ENCODE assay signal across 1 cellular context in the genomic region with DNA sequence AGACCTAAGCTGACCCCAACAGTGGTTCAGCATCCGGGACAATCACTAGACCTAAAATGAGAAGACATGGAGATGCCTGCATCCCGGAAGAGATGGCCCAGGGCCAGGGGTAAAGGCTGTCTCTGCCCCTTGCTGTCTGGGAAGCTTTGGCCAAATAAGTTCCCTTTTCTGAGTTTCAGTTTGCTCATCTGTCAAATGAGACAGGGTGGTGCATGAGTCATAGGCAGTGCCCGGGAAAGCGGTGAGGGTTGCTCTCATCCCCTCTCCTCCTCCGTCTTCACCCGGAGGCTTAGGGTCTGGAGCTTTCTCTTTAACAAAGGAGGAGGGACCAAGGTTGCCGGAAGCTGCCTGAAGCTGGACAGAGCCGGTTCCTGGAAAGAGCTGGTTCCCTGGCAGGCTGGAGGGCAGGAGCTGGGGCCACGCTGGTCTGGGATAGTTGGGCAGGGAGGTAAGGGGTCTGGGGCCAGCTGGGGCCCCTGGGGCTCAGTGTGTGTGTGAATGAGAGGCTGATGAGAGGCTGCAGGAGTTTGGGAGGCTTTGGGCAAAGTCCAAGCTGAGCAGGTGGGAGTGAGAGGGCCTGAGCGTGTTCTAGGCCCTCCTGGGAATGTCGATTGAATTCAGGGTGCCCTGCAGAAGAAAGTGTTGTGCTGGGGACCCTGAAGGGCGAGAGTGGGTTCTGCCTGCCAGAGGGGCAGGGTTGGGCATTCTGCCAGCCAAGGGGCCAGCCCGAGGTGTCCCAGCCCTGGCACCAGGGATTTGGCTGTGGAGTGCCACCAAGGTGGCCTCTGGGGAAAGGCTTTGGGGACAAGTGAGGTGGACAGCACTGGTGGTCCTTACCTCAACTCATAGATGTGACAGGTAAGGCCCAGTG.
TF ChIP-seq lines count a peak whose summit lies in the region.

A gene with protein sequence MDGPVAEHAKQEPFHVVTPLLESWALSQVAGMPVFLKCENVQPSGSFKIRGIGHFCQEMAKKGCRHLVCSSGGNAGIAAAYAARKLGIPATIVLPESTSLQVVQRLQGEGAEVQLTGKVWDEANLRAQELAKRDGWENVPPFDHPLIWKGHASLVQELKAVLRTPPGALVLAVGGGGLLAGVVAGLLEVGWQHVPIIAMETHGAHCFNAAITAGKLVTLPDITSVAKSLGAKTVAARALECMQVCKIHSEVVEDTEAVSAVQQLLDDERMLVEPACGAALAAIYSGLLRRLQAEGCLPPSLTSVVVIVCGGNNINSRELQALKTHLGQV (plus strand): TSS at position 351 of the 871 bp plus-strand sequence. CDS start 5,603 bp downstream, outside the sequence.

TF ChIP-seq in HEK293, 187 proteins besides CTCF, POLR2A, EP300 and RAD21 (continued from another document and continues in another):
- TF ChIP-seq, protein P1, sequence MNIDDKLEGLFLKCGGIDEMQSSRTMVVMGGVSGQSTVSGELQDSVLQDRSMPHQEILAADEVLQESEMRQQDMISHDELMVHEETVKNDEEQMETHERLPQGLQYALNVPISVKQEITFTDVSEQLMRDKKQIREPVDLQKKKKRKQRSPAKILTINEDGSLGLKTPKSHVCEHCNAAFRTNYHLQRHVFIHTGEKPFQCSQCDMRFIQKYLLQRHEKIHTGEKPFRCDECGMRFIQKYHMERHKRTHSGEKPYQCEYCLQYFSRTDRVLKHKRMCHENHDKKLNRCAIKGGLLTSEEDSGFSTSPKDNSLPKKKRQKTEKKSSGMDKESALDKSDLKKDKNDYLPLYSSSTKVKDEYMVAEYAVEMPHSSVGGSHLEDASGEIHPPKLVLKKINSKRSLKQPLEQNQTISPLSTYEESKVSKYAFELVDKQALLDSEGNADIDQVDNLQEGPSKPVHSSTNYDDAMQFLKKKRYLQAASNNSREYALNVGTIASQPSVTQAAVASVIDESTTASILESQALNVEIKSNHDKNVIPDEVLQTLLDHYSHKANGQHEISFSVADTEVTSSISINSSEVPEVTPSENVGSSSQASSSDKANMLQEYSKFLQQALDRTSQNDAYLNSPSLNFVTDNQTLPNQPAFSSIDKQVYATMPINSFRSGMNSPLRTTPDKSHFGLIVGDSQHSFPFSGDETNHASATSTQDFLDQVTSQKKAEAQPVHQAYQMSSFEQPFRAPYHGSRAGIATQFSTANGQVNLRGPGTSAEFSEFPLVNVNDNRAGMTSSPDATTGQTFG (tag by site-specific recombination; IDR thresholded peaks at IDR 0.05; ENCODE audit: borderline replicate concordance): no peak
- TF ChIP-seq, protein P2, sequence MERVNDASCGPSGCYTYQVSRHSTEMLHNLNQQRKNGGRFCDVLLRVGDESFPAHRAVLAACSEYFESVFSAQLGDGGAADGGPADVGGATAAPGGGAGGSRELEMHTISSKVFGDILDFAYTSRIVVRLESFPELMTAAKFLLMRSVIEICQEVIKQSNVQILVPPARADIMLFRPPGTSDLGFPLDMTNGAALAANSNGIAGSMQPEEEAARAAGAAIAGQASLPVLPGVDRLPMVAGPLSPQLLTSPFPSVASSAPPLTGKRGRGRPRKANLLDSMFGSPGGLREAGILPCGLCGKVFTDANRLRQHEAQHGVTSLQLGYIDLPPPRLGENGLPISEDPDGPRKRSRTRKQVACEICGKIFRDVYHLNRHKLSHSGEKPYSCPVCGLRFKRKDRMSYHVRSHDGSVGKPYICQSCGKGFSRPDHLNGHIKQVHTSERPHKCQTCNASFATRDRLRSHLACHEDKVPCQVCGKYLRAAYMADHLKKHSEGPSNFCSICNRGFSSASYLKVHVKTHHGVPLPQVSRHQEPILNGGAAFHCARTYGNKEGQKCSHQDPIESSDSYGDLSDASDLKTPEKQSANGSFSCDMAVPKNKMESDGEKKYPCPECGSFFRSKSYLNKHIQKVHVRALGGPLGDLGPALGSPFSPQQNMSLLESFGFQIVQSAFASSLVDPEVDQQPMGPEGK (tag by site-specific recombination; IDR thresholded peaks at IDR 0.05): 0 out of 2 replicates have a peak, but pooled peaks have one; percentile 17
- no peak for TF ChIP-seq ZNF555 (tag by site-specific recombination; conservative IDR thresholded peaks at IDR 0.05)
- TF ChIP-seq SP7 (tag by site-specific recombination; IDR thresholded peaks at IDR 0.05): peak; percentile 75
- TF ChIP-seq MYNN (tag by site-specific recombination; IDR thresholded peaks at IDR 0.05; ENCODE audit: borderline replicate concordance): no peak
- TF ChIP-seq GLI2 (tag by site-specific recombination; IDR thresholded peaks at IDR 0.05; ENCODE audit: borderline replicate concordance, low read depth): no peak
- TF ChIP-seq, protein P3, sequence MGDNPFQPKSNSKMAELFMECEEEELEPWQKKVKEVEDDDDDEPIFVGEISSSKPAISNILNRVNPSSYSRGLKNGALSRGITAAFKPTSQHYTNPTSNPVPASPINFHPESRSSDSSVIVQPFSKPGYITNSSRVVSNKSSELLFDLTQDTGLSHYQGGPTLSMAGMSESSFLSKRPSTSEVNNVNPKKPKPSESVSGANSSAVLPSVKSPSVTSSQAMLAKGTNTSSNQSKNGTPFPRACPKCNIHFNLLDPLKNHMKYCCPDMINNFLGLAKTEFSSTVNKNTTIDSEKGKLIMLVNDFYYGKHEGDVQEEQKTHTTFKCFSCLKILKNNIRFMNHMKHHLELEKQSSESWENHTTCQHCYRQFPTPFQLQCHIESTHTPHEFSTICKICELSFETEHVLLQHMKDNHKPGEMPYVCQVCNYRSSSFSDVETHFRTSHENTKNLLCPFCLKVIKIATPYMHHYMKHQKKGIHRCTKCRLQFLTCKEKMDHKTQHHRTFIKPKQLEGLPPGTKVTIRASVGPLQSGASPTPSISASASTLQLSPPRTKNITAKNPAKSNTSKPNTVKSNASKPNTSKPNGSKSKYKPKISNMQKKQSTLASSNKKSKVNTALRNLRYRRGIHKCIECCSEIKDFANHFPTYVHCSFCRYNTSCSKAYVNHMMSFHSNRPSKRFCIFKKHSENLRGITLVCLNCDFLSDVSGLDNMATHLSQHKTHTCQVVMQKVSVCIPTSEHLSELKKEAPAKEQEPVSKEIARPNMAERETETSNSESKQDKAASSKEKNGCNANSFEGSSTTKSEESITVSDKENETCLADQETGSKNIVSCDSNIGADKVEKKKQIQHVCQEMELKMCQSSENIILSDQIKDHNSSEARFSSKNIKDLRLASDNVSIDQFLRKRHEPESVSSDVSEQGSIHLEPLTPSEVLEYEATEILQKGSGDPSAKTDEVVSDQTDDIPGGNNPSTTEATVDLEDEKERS (tag by site-specific recombination; IDR thresholded peaks at IDR 0.05): no peak
- TF ChIP-seq, protein P4, sequence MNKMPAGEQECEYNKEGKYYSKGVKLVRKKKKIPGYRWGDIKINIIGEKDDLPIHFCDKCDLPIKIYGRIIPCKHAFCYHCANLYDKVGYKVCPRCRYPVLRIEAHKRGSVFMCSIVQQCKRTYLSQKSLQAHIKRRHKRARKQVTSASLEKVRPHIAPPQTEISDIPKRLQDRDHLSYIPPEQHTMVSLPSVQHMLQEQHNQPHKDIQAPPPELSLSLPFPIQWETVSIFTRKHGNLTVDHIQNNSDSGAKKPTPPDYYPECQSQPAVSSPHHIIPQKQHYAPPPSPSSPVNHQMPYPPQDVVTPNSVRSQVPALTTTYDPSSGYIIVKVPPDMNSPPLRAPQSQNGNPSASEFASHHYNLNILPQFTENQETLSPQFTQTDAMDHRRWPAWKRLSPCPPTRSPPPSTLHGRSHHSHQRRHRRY (tag by site-specific recombination; IDR thresholded peaks at IDR 0.05): no peak
- TF ChIP-seq ZNF404 (tag by site-specific recombination; IDR thresholded peaks at IDR 0.05): no peak
- no peak for TF ChIP-seq ZNF350 (tag by site-specific recombination; IDR thresholded peaks at IDR 0.05)
- TF ChIP-seq, protein P5, sequence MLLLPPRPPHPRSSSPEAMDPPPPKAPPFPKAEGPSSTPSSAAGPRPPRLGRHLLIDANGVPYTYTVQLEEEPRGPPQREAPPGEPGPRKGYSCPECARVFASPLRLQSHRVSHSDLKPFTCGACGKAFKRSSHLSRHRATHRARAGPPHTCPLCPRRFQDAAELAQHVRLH (tag by site-specific recombination; IDR thresholded peaks at IDR 0.05): no peak
- TF ChIP-seq HOXC10 (CRISPR knock-in tag; IDR thresholded peaks at IDR 0.05): no peak
- TF ChIP-seq ZNF184 (tag by site-specific recombination; IDR thresholded peaks at IDR 0.05): peak; percentile 27; the same call in 1 of the 2 replicates
- no peak for TF ChIP-seq KLF9 (tag by site-specific recombination; IDR thresholded peaks at IDR 0.05; ENCODE audit: low read depth)
- TF ChIP-seq FEZF1 (tag by site-specific recombination; IDR thresholded peaks at IDR 0.05): no peak
- TF ChIP-seq ZNF132 (tag by site-specific recombination; IDR thresholded peaks at IDR 0.05; ENCODE audit: borderline replicate concordance): no peak
- TF ChIP-seq, protein P6, sequence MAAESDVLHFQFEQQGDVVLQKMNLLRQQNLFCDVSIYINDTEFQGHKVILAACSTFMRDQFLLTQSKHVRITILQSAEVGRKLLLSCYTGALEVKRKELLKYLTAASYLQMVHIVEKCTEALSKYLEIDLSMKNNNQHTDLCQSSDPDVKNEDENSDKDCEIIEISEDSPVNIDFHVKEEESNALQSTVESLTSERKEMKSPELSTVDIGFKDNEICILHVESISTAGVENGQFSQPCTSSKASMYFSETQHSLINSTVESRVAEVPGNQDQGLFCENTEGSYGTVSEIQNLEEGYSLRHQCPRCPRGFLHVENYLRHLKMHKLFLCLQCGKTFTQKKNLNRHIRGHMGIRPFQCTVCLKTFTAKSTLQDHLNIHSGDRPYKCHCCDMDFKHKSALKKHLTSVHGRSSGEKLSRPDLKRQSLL (tag by site-specific recombination; IDR thresholded peaks at IDR 0.05): no peak
- TF ChIP-seq ZNF311 (tag by site-specific recombination; IDR thresholded peaks at IDR 0.05; ENCODE audit: borderline replicate concordance): no peak
- TF ChIP-seq, protein P7, sequence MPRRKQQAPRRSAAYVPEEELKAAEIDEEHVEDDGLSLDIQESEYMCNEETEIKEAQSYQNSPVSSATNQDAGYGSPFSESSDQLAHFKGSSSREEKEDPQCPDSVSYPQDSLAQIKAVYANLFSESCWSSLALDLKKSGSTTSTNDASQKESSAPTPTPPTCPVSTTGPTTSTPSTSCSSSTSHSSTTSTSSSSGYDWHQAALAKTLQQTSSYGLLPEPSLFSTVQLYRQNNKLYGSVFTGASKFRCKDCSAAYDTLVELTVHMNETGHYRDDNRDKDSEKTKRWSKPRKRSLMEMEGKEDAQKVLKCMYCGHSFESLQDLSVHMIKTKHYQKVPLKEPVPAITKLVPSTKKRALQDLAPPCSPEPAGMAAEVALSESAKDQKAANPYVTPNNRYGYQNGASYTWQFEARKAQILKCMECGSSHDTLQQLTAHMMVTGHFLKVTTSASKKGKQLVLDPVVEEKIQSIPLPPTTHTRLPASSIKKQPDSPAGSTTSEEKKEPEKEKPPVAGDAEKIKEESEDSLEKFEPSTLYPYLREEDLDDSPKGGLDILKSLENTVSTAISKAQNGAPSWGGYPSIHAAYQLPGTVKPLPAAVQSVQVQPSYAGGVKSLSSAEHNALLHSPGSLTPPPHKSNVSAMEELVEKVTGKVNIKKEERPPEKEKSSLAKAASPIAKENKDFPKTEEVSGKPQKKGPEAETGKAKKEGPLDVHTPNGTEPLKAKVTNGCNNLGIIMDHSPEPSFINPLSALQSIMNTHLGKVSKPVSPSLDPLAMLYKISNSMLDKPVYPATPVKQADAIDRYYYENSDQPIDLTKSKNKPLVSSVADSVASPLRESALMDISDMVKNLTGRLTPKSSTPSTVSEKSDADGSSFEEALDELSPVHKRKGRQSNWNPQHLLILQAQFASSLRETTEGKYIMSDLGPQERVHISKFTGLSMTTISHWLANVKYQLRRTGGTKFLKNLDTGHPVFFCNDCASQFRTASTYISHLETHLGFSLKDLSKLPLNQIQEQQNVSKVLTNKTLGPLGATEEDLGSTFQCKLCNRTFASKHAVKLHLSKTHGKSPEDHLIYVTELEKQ (tag by site-specific recombination; IDR thresholded peaks at IDR 0.05; ENCODE audit: borderline replicate concordance): no peak
- TF ChIP-seq, protein P8, sequence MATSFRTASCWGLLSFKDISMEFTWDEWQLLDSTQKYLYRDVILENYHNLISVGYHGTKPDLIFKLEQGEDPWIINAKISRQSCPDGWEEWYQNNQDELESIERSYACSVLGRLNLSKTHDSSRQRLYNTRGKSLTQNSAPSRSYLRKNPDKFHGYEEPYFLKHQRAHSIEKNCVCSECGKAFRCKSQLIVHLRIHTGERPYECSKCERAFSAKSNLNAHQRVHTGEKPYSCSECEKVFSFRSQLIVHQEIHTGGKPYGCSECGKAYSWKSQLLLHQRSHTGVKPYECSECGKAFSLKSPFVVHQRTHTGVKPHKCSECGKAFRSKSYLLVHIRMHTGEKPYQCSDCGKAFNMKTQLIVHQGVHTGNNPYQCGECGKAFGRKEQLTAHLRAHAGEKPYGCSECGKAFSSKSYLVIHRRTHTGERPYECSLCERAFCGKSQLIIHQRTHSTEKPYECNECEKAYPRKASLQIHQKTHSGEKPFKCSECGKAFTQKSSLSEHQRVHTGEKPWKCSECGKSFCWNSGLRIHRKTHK (tag by site-specific recombination; IDR thresholded peaks at IDR 0.05): no peak
- 0 out of 2 replicates have a peak, but pooled peaks have one; percentile 10 for TF ChIP-seq GLIS1 (tag by site-specific recombination; IDR thresholded peaks at IDR 0.05)
- TF ChIP-seq ZNF140 (tag by site-specific recombination; IDR thresholded peaks at IDR 0.05): no peak
- TF ChIP-seq ZNF654 (tag by site-specific recombination; IDR thresholded peaks at IDR 0.05; ENCODE audit: low read depth): no peak
- 0 out of 2 replicates have a peak, but pooled peaks have one; percentile 5 for TF ChIP-seq GLIS2 (tag by site-specific recombination; IDR thresholded peaks at IDR 0.05)
- TF ChIP-seq ZNF529 (tag by site-specific recombination; IDR thresholded peaks at IDR 0.05; ENCODE audit: insufficient replicate concordance): no peak
- no peak for TF ChIP-seq ZNF157 (tag by site-specific recombination; IDR thresholded peaks at IDR 0.05)
- no peak for TF ChIP-seq ZNF544 (tag by site-specific recombination; IDR thresholded peaks at IDR 0.05)
- no peak for TF ChIP-seq ZNF677 (tag by site-specific recombination; IDR thresholded peaks at IDR 0.05)
- TF ChIP-seq ZNF174 (tag by site-specific recombination; IDR thresholded peaks at IDR 0.05): no peak
- TF ChIP-seq, protein P9, sequence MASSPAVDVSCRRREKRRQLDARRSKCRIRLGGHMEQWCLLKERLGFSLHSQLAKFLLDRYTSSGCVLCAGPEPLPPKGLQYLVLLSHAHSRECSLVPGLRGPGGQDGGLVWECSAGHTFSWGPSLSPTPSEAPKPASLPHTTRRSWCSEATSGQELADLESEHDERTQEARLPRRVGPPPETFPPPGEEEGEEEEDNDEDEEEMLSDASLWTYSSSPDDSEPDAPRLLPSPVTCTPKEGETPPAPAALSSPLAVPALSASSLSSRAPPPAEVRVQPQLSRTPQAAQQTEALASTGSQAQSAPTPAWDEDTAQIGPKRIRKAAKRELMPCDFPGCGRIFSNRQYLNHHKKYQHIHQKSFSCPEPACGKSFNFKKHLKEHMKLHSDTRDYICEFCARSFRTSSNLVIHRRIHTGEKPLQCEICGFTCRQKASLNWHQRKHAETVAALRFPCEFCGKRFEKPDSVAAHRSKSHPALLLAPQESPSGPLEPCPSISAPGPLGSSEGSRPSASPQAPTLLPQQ (tag by site-specific recombination; IDR thresholded peaks at IDR 0.05): 0 out of 2 replicates have a peak, but pooled peaks have one; percentile 15
- no peak for TF ChIP-seq ZNF146 (tag by site-specific recombination; IDR thresholded peaks at IDR 0.05)
- TF ChIP-seq ZNF660 (tag by site-specific recombination; IDR thresholded peaks at IDR 0.05): peak; percentile 50; the same call in 1 of the 2 replicates
